27 cellular contexts compared by ENCODE assay signal in the genomic region with DNA sequence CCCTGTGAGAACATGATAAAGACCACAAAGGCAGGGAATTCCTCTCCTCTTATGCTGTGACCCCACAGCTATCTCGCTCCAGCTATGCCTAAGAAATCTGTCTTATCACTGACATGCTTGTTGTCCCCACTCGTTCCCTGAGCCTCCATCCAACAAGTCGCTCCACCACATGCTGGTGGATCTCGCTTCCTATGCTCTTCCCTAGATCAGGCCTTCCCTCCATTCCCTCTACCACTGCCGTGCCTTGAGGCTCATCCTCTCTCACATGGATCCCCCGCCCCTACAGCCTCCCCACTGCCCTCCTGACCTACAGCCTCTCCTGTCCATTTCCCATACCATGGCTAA. TPM values are rescaled to one million over a fixed set of nuclear protein-coding genes. Genes with fewer than 3 reads are reported as not detected.
A peak's percentile ranks its signal among the peaks of the same experiment; 100 is the strongest.
DNase-seq lines count a peak whose midpoint lies in the region; ATAC-seq, FAIRE-seq and TF ChIP-seq lines count a peak whose summit lies in the region.
"Had no signal": no experiment of that assay in that cellular context is flagged by ENCODE, and none has a peak within 500 bp of the region (broad histone marks: within the 10 kb centered on the region; RNA-seq: fewer than 3 reads in every experiment).

No MANE protein-coding gene starts in this region.

- no peaks in the 10 kb centered on the region for H3K79me2 ChIP-seq in K562 (ENCODE audit: control insufficient read depth, insufficient read depth, low read length)

- no peak for TF ChIP-seq POLR2A in K562 (conservative IDR thresholded peaks at IDR 0.05)

- no peak for TF ChIP-seq RAD21 in K562 (CRISPR knock-in tag; conservative IDR thresholded peaks at IDR 0.05 in 1 of 2, IDR thresholded peaks at IDR 0.05 in 1 of 2)

- 18% methylated on average over 4 of the region's 6 CpGs for WGBS in K562 (ENCODE audit: insufficient coverage, low coverage, missing lambda C conversion rate)

- peaks cover 19 to 26% of the 10 kb centered on the region in 2 experiments for H3K4me1 ChIP-seq in K562 (replicated peaks in 1 of 2; ENCODE audit: control insufficient read depth in 2 of 2, insufficient read depth in 2 of 2, low read length in 2 of 2)
- peaks cover 0 to 25% (median 18%) of the 10 kb centered on the region in 4 donors for H3K4me1 ChIP-seq in tibial artery

- no peak overlapping the region for H3K9ac ChIP-seq in K562 (ENCODE audit: insufficient read depth in 1 of 2, low read depth in 2 of 2, low read length in 2 of 2)
- H3K9ac ChIP-seq: BLaER1 had no signal

- no peak for DNase-seq in activated naive CD8-positive, alpha-beta T cell treated with anti-CD3 and anti-CD28 coated beads for 36 hours
- DNase-seq in K562 (ENCODE audit: extremely low read depth in 1 of 4, low spot score in 3 of 4): peak in 3 of 4 experiments; percentile 18 to 70 (median 39)
- no peak for DNase-seq in natural killer cell treated with Interleukin-12 subunit alpha and Interleukin-12 subunit beta and Interleukin-15 and Interleukin-18, amount 100 ng/mL, for 72 hours (ENCODE audit: low spot score)
- DNase-seq in tibial artery: peak; percentile 12 to 27
- DNase-seq in NCI-H1105 treated with DMSO at 0.1 percent for 48 hours (lab: John Stamatoyannopoulos, UW): no peak
- DNase-seq in NCI-H1436 treated with DMSO at 0.1 percent for 48 hours (lab: John Stamatoyannopoulos, UW): no peak
- DNase-seq: activated CD8-positive, alpha-beta T cell treated with anti-CD3 and anti-CD28 coated beads, Interleukin-2, amount 10 ng/mL, durations not matched to agents 7 days and 5 days; activated naive CD4-positive, alpha-beta T cell treated with anti-CD3 and anti-CD28 coated beads, Interleukin-2, amount 10 ng/mL, durations not matched to agents 7 days and 5 days; cerebellar nuclear complex; left lung; midbrain; NCI-H2171; NCI-H524 treated with DMSO at 0.1 percent for 48 hours; stimulated activated naive CD8-positive, alpha-beta T cell treated with anti-CD3 and anti-CD28 coated beads, Interleukin-15, Interleukin-2, amounts not matched to agents 100 U/mL and 50 U/mL, for 24 hours; upper lobe of right lung had no signal

- H3K9me1 ChIP-seq in K562 (ENCODE audit: control insufficient read depth, insufficient read depth, low read length): no peaks in the 10 kb centered on the region

- H3K27me3 ChIP-seq in K562 (ENCODE audit: control insufficient read depth in 2 of 2, insufficient read depth in 2 of 2, low read length in 2 of 2): peaks cover 7 to 10% of the 10 kb centered on the region in 2 experiments; a peak in 4 of 5 replicates
- H3K27me3 ChIP-seq in tibial artery: peaks cover 0 to 4% of the 10 kb centered on the region in 2 donors
- H3K27me3 ChIP-seq: upper lobe of right lung had no signal

- peaks cover 5% of the 10 kb centered on the region for H3K27me3 Mint-ChIP-seq in activated naive CD8-positive, alpha-beta T cell
- H3K27me3 Mint-ChIP-seq in activated naive CD8-positive, alpha-beta T cell treated with anti-CD3 and anti-CD28 coated beads for 36 hours: peaks cover 19% of the 10 kb centered on the region
- H3K27me3 Mint-ChIP-seq in natural killer cell treated with Interleukin-12 subunit alpha and Interleukin-12 subunit beta and Interleukin-15 and Interleukin-18, amount 100 ng/mL, for 72 hours: peaks cover 29% of the 10 kb centered on the region in 2 donors

- H3K4me3 ChIP-seq in K562: no peak overlapping the region
- no peak overlapping the region for H3K4me3 ChIP-seq in tibial artery
- H3K4me3 ChIP-seq: BLaER1 had no signal

- POLR2A ChIA-PET in K562 (lab: Yijun Ruan, JAX): interaction anchor here (0.6 kb wide), 1 partner anchor 414 kb away, joined by 3 read pairs; no protein-coding TSS in a partner anchor

- H3K27ac ChIP-seq in K562 (ENCODE audit: extremely low read depth, low read depth, low read length) (no peak overlapping the region), tibial artery (no peak overlapping the region)
- H3K27ac ChIP-seq: BLaER1, left lung, upper lobe of right lung had no signal

- BruUV-seq in K562 (replicated peaks; lab: Mats Ljungman, UMichigan): no TSS peak

- no peaks in the 10 kb centered on the region for H3K36me3 ChIP-seq in K562 (ENCODE audit: control insufficient read depth, insufficient read depth, low read length)
- H3K36me3 ChIP-seq in tibial artery: no peaks in the 10 kb centered on the region
- H3K36me3 ChIP-seq: BLaER1, left lung, upper lobe of right lung had no signal

- H3K9me3 Mint-ChIP-seq in activated naive CD8-positive, alpha-beta T cell (ENCODE audit: low read depth): no peaks in the 10 kb centered on the region
- H3K9me3 Mint-ChIP-seq in activated naive CD8-positive, alpha-beta T cell treated with anti-CD3 and anti-CD28 coated beads for 36 hours: no peaks in the 10 kb centered on the region
- no peaks in the 10 kb centered on the region for H3K9me3 Mint-ChIP-seq in natural killer cell treated with Interleukin-12 subunit alpha and Interleukin-12 subunit beta and Interleukin-15 and Interleukin-18, amount 100 ng/mL, for 72 hours
- H3K9me3 Mint-ChIP-seq: activated naive CD4-positive, alpha-beta T cell treated with anti-CD3 and anti-CD28 coated beads, Interleukin-2, amount 10 ng/mL, durations not matched to agents 7 days and 5 days had no signal

- H3K9me3 ChIP-seq in K562 (replicated peaks; ENCODE audit: control insufficient read depth, insufficient read depth, low read depth, low read length): no peaks in the 10 kb centered on the region
- no peaks in the 10 kb centered on the region for H3K9me3 ChIP-seq in tibial artery
- H3K9me3 ChIP-seq: left lung, upper lobe of right lung had no signal

- peaks cover 25% of the 10 kb centered on the region for H3K4me1 Mint-ChIP-seq in activated naive CD8-positive, alpha-beta T cell (ENCODE audit: low read depth)
- H3K4me1 Mint-ChIP-seq in activated naive CD8-positive, alpha-beta T cell treated with anti-CD3 and anti-CD28 coated beads for 36 hours: peaks cover 22% of the 10 kb centered on the region
- H3K4me1 Mint-ChIP-seq in natural killer cell treated with Interleukin-12 subunit alpha and Interleukin-12 subunit beta and Interleukin-15 and Interleukin-18, amount 100 ng/mL, for 72 hours (ENCODE audit: low read depth in 2 of 2): peaks cover 24 to 27% of the 10 kb centered on the region in 2 donors

- no peaks in the 10 kb centered on the region for H4K20me1 ChIP-seq in K562 (replicated peaks; ENCODE audit: control insufficient read depth, insufficient read depth, low read length)
- H4K20me1 ChIP-seq: BLaER1 had no signal

- no peak for TF ChIP-seq CTCF in K562 (IDR thresholded peaks at IDR 0.05 in 2 of 3, conservative IDR thresholded peaks at IDR 0.05 in 1 of 3; ENCODE audit: insufficient read depth in 2 of 3, low read depth in 1 of 3, low read length in 3 of 3)
- TF ChIP-seq CTCF in tibial artery (IDR thresholded peaks at IDR 0.05): no peak

- intact Hi-C loops in K562 (cut with micrococcal nuclease) (no loop called here), tibial artery (cut with DNase I; ENCODE audit: low total_unique reads) (no loop called here)

- H3K27ac Mint-ChIP-seq in activated naive CD8-positive, alpha-beta T cell: no peak overlapping the region
- no peak overlapping the region for H3K27ac Mint-ChIP-seq in activated naive CD8-positive, alpha-beta T cell treated with anti-CD3 and anti-CD28 coated beads for 36 hours
- peak overlapping the region in 1 of 2 donors; percentile 53 for H3K27ac Mint-ChIP-seq in natural killer cell treated with Interleukin-12 subunit alpha and Interleukin-12 subunit beta and Interleukin-15 and Interleukin-18, amount 100 ng/mL, for 72 hours
- H3K27ac Mint-ChIP-seq: activated CD8-positive, alpha-beta T cell treated with anti-CD3 and anti-CD28 coated beads, Interleukin-2, amount 10 ng/mL, durations not matched to agents 7 days and 5 days; activated naive CD4-positive, alpha-beta T cell treated with anti-CD3 and anti-CD28 coated beads, Interleukin-2, amount 10 ng/mL, durations not matched to agents 7 days and 5 days had no signal

- no peak for ATAC-seq in K562
- no peak for ATAC-seq in natural killer cell treated with Interleukin-12 subunit alpha and Interleukin-12 subunit beta and Interleukin-15 and Interleukin-18, amount 100 ng/mL, for 72 hours
- no peak for ATAC-seq in HG02798 (IDR thresholded peaks at IDR 0.05; ENCODE audit: poor library complexity, unreplicated experiment)
- ATAC-seq: activated CD8-positive, alpha-beta T cell treated with anti-CD3 and anti-CD28 coated beads, Interleukin-2, amount 10 ng/mL, durations not matched to agents 7 days and 5 days; left lung; upper lobe of right lung had no signal

- TF ChIP-seq EP300 in K562 (IDR thresholded peaks at IDR 0.05; ENCODE audit: low read length): no peak

- CTCF ChIA-PET in K562 (lab: Yijun Ruan, JAX; ENCODE audit: low intra/inter-chr PET ratio): interaction anchor here (1.7 to 2.4 kb wide), 2 partner anchors 44 to 61 kb away, joined by 7 to 10 read pairs; no protein-coding TSS in a partner anchor

- H3K36me3 Mint-ChIP-seq in activated naive CD8-positive, alpha-beta T cell: no peaks in the 10 kb centered on the region
- H3K36me3 Mint-ChIP-seq in activated naive CD8-positive, alpha-beta T cell treated with anti-CD3 and anti-CD28 coated beads for 36 hours: no peaks in the 10 kb centered on the region
- H3K36me3 Mint-ChIP-seq in natural killer cell treated with Interleukin-12 subunit alpha and Interleukin-12 subunit beta and Interleukin-15 and Interleukin-18, amount 100 ng/mL, for 72 hours: no peaks in the 10 kb centered on the region
- H3K36me3 Mint-ChIP-seq: activated naive CD4-positive, alpha-beta T cell treated with anti-CD3 and anti-CD28 coated beads, Interleukin-2, amount 10 ng/mL, durations not matched to agents 7 days and 5 days had no signal

- peak overlapping the region; percentile 25; the same call in 1 of the 2 replicates for H2AFZ ChIP-seq in K562 (ENCODE audit: low read depth, low read length)

- no peak overlapping the region for H3K4me2 ChIP-seq in K562 (ENCODE audit: insufficient read depth, low read length)

- peak overlapping the region; percentile 7 for H3K4me3 Mint-ChIP-seq in activated naive CD8-positive, alpha-beta T cell
- no peak overlapping the region for H3K4me3 Mint-ChIP-seq in activated naive CD8-positive, alpha-beta T cell treated with anti-CD3 and anti-CD28 coated beads for 36 hours
- peak overlapping the region; percentile 8 for H3K4me3 Mint-ChIP-seq in natural killer cell treated with Interleukin-12 subunit alpha and Interleukin-12 subunit beta and Interleukin-15 and Interleukin-18, amount 100 ng/mL, for 72 hours
- H3K4me3 Mint-ChIP-seq: activated CD8-positive, alpha-beta T cell treated with anti-CD3 and anti-CD28 coated beads, Interleukin-2, amount 10 ng/mL, durations not matched to agents 7 days and 5 days had no signal

- FAIRE-seq in K562 (lab: Jason Lieb, UNC): peak; percentile 73
- FAIRE-seq: astrocyte, D721Med had no signal

- in situ Hi-C loops in K562 (cut with MboI): no loop called here

RNA-seq across cellular contexts. Expression of gene DGAT2, which starts 1.4 kb away (rescaled TPM):
- total RNA-seq in activated naive CD8-positive, alpha-beta T cell treated with anti-CD3 and anti-CD28 coated beads for 36 hours: 1 to 10 TPM; 1.6 to 1.9 TPM
- total RNA-seq in K562 (2011; cell fraction: chromatin; rRNA removed; ENCODE audit: low replicate concordance): 1.3 and 3.1 TPM in 2 replicates
- 2.9 and 3.2 TPM in 2 replicates for total RNA-seq in K562 (2011; cell fraction: nucleolus; rRNA removed)
- 4.6 and 4.7 TPM in 2 replicates for total RNA-seq in K562 (2011; cell fraction: nucleoplasm; rRNA removed)
- total RNA-seq in K562 (2014; rRNA removed) (2.0 and 2.5 TPM in 2 replicates), K562 (2014; rRNA removed; fragmentation: Illumina TruSeq; extraction: Trizol) (1.6 and 2.2 TPM in 2 replicates), K562 (2015; rRNA removed; fragmentation: Illumina TruSeq; extraction: Trizol) (1.6 and 1.7 TPM in 2 replicates), K562 (2021) (2.2 TPM in 2 replicates)
- polyA plus RNA-seq in K562 (2011; rRNA removed) (1.8 TPM in 2 replicates), K562 (2014; fragmentation: Illumina TruSeq; extraction: Trizol) (2.3 and 2.4 TPM in 2 replicates), K562 (2014; fragmentation: Nextera tagmentation; extraction: Ambion mirVana) (under 1 TPM; 0.68 to 0.69 TPM), K562 (2014; rRNA removed) (2.2 and 2.8 TPM in 2 replicates)
- polyA plus RNA-seq in K562 (2011; cell fraction: cytosol; rRNA removed): 2.0 and 2.3 TPM in 2 replicates
- 1.1 and 1.6 TPM in 2 replicates for polyA plus RNA-seq in K562 (2011; cell fraction: nucleus; rRNA removed)
- polyA plus RNA-seq in K562 (2012): 2.6 and 4.4 TPM in 2 replicates
- 1.6 and 2.0 TPM in 2 replicates for polyA minus RNA-seq in K562 (2011; rRNA and poly(A)+ RNA removed)
- 0.55 and 2.0 TPM in 2 replicates for polyA minus RNA-seq in K562 (2011; cell fraction: cytosol; rRNA and poly(A)+ RNA removed)
- 0.33 and 0.67 TPM in 2 replicates for polyA minus RNA-seq in K562 (2011; cell fraction: nucleus; rRNA and poly(A)+ RNA removed)
- total RNA-seq in natural killer cell treated with Interleukin-12 subunit alpha and Interleukin-12 subunit beta and Interleukin-15 and Interleukin-18, amount 100 ng/mL, for 72 hours: 1 to 10 TPM in 1 of 2 donors, under 1 TPM in 1; 1.00 to 3.1 TPM

RNA-seq across cellular contexts. Expression of gene UVRAG, which starts 47.8 kb away (rescaled TPM):
- total RNA-seq in activated naive CD8-positive, alpha-beta T cell treated with anti-CD3 and anti-CD28 coated beads for 36 hours: 10 to 100 TPM; 16.8 to 17.7 TPM
- 37.0 and 117 TPM in 2 replicates for total RNA-seq in K562 (2011; cell fraction: chromatin; rRNA removed; ENCODE audit: low replicate concordance)
- 12.7 and 16.6 TPM in 2 replicates for total RNA-seq in K562 (2011; cell fraction: nucleolus; rRNA removed)
- 46.7 and 79.5 TPM in 2 replicates for total RNA-seq in K562 (2011; cell fraction: nucleoplasm; rRNA removed)
- total RNA-seq in K562 (2014; rRNA removed) (10.5 and 12.3 TPM in 2 replicates), K562 (2014; rRNA removed; fragmentation: Illumina TruSeq; extraction: Trizol) (17.6 and 21.0 TPM in 2 replicates), K562 (2015; rRNA removed; fragmentation: Illumina TruSeq; extraction: Trizol) (15.8 and 17.8 TPM in 2 replicates), K562 (2021) (16.0 TPM in 2 replicates)
- polyA plus RNA-seq in K562 (2011; rRNA removed) (10.2 and 12.4 TPM in 2 replicates), K562 (2014; fragmentation: Illumina TruSeq; extraction: Trizol) (11.0 and 13.8 TPM in 2 replicates), K562 (2014; fragmentation: Nextera tagmentation; extraction: Ambion mirVana) (1 to 10 TPM; 3.1 to 5.2 TPM), K562 (2014; rRNA removed) (9.2 and 9.4 TPM in 2 replicates)
- 5.0 and 6.4 TPM in 2 replicates for polyA plus RNA-seq in K562 (2011; cell fraction: cytosol; rRNA removed)
- polyA plus RNA-seq in K562 (2011; cell fraction: nucleus; rRNA removed): 10.7 and 13.0 TPM in 2 replicates
- 10.5 and 10.6 TPM in 2 replicates for polyA plus RNA-seq in K562 (2012)
- polyA minus RNA-seq in K562 (2011; rRNA and poly(A)+ RNA removed): 32.2 and 40.2 TPM in 2 replicates
- polyA minus RNA-seq in K562 (2011; cell fraction: cytosol; rRNA and poly(A)+ RNA removed): 6.5 and 6.9 TPM in 2 replicates
- polyA minus RNA-seq in K562 (2011; cell fraction: nucleus; rRNA and poly(A)+ RNA removed): 31.5 and 58.0 TPM in 2 replicates
- 10 to 100 TPM; 16.6 to 29.9 TPM for total RNA-seq in natural killer cell treated with Interleukin-12 subunit alpha and Interleukin-12 subunit beta and Interleukin-15 and Interleukin-18, amount 100 ng/mL, for 72 hours

RNA-seq across cellular contexts. Expression of gene MOGAT2, which starts 49.6 kb away (rescaled TPM):
- total RNA-seq in activated naive CD8-positive, alpha-beta T cell treated with anti-CD3 and anti-CD28 coated beads for 36 hours: not detected
- total RNA-seq in K562 (2011; cell fraction: chromatin; rRNA removed; ENCODE audit: low replicate concordance): not detected in 2 replicates
- total RNA-seq in K562 (2011; cell fraction: nucleolus; rRNA removed): not detected in 2 replicates
- total RNA-seq in K562 (2011; cell fraction: nucleoplasm; rRNA removed): not detected in 2 replicates
- 0.09 TPM in 1 of 2 replicates, not detected in the other for total RNA-seq in K562 (2014; rRNA removed)
- not detected in 2 replicates for total RNA-seq in K562 (2014; rRNA removed; fragmentation: Illumina TruSeq; extraction: Trizol)
- total RNA-seq in K562 (2015; rRNA removed; fragmentation: Illumina TruSeq; extraction: Trizol): not detected in 2 replicates
- total RNA-seq in K562 (2021): 0.09 TPM in 1 of 2 replicates, not detected in the other
- not detected in 2 replicates for polyA plus RNA-seq in K562 (2011; rRNA removed)
- polyA plus RNA-seq in K562 (2011; cell fraction: cytosol; rRNA removed): not detected in 2 replicates
- polyA plus RNA-seq in K562 (2011; cell fraction: nucleus; rRNA removed): not detected in 2 replicates
- not detected in 2 replicates for polyA plus RNA-seq in K562 (2012)
- polyA plus RNA-seq in K562 (2014; fragmentation: Illumina TruSeq; extraction: Trizol): not detected in 2 replicates
- not detected for polyA plus RNA-seq in K562 (2014; fragmentation: Nextera tagmentation; extraction: Ambion mirVana)
- not detected in 2 replicates for polyA plus RNA-seq in K562 (2014; rRNA removed)
- polyA minus RNA-seq in K562 (2011; rRNA and poly(A)+ RNA removed): not detected in 2 replicates
- not detected in 2 replicates for polyA minus RNA-seq in K562 (2011; cell fraction: cytosol; rRNA and poly(A)+ RNA removed)
- not detected in 2 replicates for polyA minus RNA-seq in K562 (2011; cell fraction: nucleus; rRNA and poly(A)+ RNA removed)
- total RNA-seq in natural killer cell treated with Interleukin-12 subunit alpha and Interleukin-12 subunit beta and Interleukin-15 and Interleukin-18, amount 100 ng/mL, for 72 hours: not detected
- total RNA-seq: A673; activated CD8-positive, alpha-beta T cell treated with anti-CD3 and anti-CD28 coated beads, Interleukin-2, amount 10 ng/mL, durations not matched to agents 7 days and 5 days; astrocyte; epithelial cell of proximal tubule; fibroblast of villous mesenchyme; H4; left lung; renal cortical epithelial cell; smooth muscle cell; T-helper 2 cell treated with Interferon-gamma antibody and Interleukin-4, amounts not matched to agents 100 ng/mL and 5 ng/mL, for 36 hours; upper lobe of right lung had no signal
- polyA plus RNA-seq: smooth muscle cell had no signal

Comparison
In these comparisons a context has a peak if more than half of its experiments do, and no peak if none do; other contexts are left out.
1. DNase-seq: peak in K562 (3 of 4) and tibial artery (2 of 2); none in activated naive CD8-positive, alpha-beta T cell treated with anti-CD3 and anti-CD28 coated beads for 36 hours (single experiment), natural killer cell treated with Interleukin-12 subunit alpha and Interleukin-12 subunit beta and Interleukin-15 and Interleukin-18, amount 100 ng/mL, for 72 hours (single experiment), NCI-H1105 treated with DMSO at 0.1 percent for 48 hours (single experiment) and NCI-H1436 treated with DMSO at 0.1 percent for 48 hours (single experiment).